In genomic region chr17:18246880-18247612, GRCh38 we compare ENCODE assay signal across 8 cellular contexts.
DNase-seq lines count a peak whose midpoint lies in the region; ATAC-seq lines count a peak whose summit lies in the region.

No MANE protein-coding gene starts in this region.

- ATAC-seq in stimulated activated memory B cell treated with anti-CD40 and anti-IgM and Interleukin-4, amounts not matched to agents 10 μg/mL and 1 μg/mL and 100 μg/mL, for 72 hours, result peak; percentile 71
- no peak for ATAC-seq in HG03175 (IDR thresholded peaks at IDR 0.05; ENCODE audit: unreplicated experiment)

- no peaks in the 10 kb centered on the region for H3K27me3 Mint-ChIP-seq in stimulated activated memory B cell treated with anti-CD40 and anti-IgM and Interleukin-4, amounts not matched to agents 10 μg/mL and 1 μg/mL and 100 μg/mL, for 72 hours

- peak overlapping the region; percentile 23 for H3K27ac Mint-ChIP-seq in stimulated activated memory B cell treated with anti-CD40 and anti-IgM and Interleukin-4, amounts not matched to agents 10 μg/mL and 1 μg/mL and 100 μg/mL, for 72 hours

- H3K36me3 Mint-ChIP-seq in stimulated activated memory B cell treated with anti-CD40 and anti-IgM and Interleukin-4, amounts not matched to agents 10 μg/mL and 1 μg/mL and 100 μg/mL, for 72 hours, result peaks cover 49% of the 10 kb centered on the region

- H3K9me3 Mint-ChIP-seq in stimulated activated memory B cell treated with anti-CD40 and anti-IgM and Interleukin-4, amounts not matched to agents 10 μg/mL and 1 μg/mL and 100 μg/mL, for 72 hours, result no peaks in the 10 kb centered on the region

- peak; percentile 51 for DNase-seq in NCI-H146 (lab: John Stamatoyannopoulos, UW)
- no peak for DNase-seq in NCI-H146 treated with DMSO at 0.1 percent for 48 hours (lab: John Stamatoyannopoulos, UW; ENCODE audit: unreplicated experiment)
- DNase-seq in NCI-H2196 (lab: John Stamatoyannopoulos, UW; ENCODE audit: unreplicated experiment), result peak; percentile 76
- DNase-seq in amniotic epithelial cell (ENCODE audit: low read depth), result peak; percentile 63
- DNase-seq in iPS-NIHi11 (ENCODE audit: low spot score), result peak; percentile 98
- DNase-seq in HuH-7 (ENCODE audit: low spot score), result no peak

- H3K4me1 Mint-ChIP-seq in stimulated activated memory B cell treated with anti-CD40 and anti-IgM and Interleukin-4, amounts not matched to agents 10 μg/mL and 1 μg/mL and 100 μg/mL, for 72 hours, result peaks cover 17% of the 10 kb centered on the region

- no peak overlapping the region for H3K4me3 Mint-ChIP-seq in stimulated activated memory B cell treated with anti-CD40 and anti-IgM and Interleukin-4, amounts not matched to agents 10 μg/mL and 1 μg/mL and 100 μg/mL, for 72 hours

Comparison
In these comparisons a context has a peak if more than half of its experiments do, and no peak if none do; other contexts are left out.
1. DNase-seq: peak in NCI-H146 (single experiment), NCI-H2196 (single experiment), amniotic epithelial cell (single experiment) and iPS-NIHi11 (single experiment); none in NCI-H146 treated with DMSO at 0.1 percent for 48 hours (single experiment) and HuH-7 (single experiment).